ENCODE assay signal across 13 cellular contexts in the genomic region with DNA sequence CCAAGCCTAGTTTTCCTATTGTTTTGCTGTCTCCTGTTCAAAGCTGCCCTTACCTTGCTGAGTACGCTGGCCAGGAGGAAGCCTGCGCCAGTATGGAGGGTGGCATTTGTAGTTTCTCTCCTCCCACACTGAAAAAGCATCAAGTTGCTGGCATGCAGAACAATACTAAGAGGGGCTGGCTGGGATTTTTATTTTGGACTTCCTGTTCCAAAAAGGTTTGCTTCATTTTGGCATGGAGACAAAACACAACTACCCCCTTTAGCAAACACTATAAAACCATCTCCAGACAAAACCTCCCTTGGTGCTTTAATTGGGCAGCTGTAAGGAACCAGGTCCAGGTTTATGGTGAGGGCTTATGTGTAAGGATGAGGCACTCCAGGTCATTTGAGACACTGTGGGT.
A peak's percentile ranks its signal among the peaks of the same experiment; 100 is the strongest.
DNase-seq lines count a peak whose midpoint lies in the region; ATAC-seq and TF ChIP-seq lines count a peak whose summit lies in the region.
"Had no signal": no experiment of that assay in that cellular context is flagged by ENCODE, and none has a peak within 500 bp of the region (broad histone marks: within the 10 kb centered on the region; RNA-seq: fewer than 3 reads in every experiment).

No MANE protein-coding gene starts in this region.

- H3K27ac ChIP-seq in dorsolateral prefrontal cortex: peak overlapping the region in 34 of 59 donors; percentile 4 to 82 (median 51)
- H3K27ac ChIP-seq in thoracic aorta: peak overlapping the region; percentile 59 to 66

- DNase-seq in NCI-H2196 treated with DMSO at 0.1 percent for 48 hours (lab: John Stamatoyannopoulos, UW; ENCODE audit: unreplicated experiment): peak; percentile 74
- DNase-seq in dorsolateral prefrontal cortex: no peak
- no peak for DNase-seq in thoracic aorta (ENCODE audit: low spot score)
- DNase-seq in stimulated activated CD4-positive, alpha-beta T cell treated with anti-CD3 and anti-CD28 coated beads, Interleukin-2, amount 100 ng/mL, for 24 hours: no peak
- DNase-seq in NCI-H1436 (lab: John Stamatoyannopoulos, UW): no peak
- DNase-seq: activated CD8-positive, alpha-beta T cell treated with anti-CD3 and anti-CD28 coated beads for 36 hours; effector memory CD4-positive, alpha-beta T cell; NCI-H526 treated with DMSO at 0.1 percent for 48 hours; SW 1271 had no signal

- H3K4me2 ChIP-seq in Loucy (ENCODE audit: low read depth, low read length, poor library complexity, severe bottlenecking): no peak overlapping the region

- H3K27me3 ChIP-seq in Loucy (ENCODE audit: insufficient read depth, low read length, poor library complexity, severe bottlenecking) (no peaks in the 10 kb centered on the region), dorsolateral prefrontal cortex (no peaks in the 10 kb centered on the region), thoracic aorta (replicated peaks; ENCODE audit: insufficient read depth) (no peaks in the 10 kb centered on the region)

- no peaks in the 10 kb centered on the region for H3K79me2 ChIP-seq in Loucy (ENCODE audit: insufficient read depth, low read length)

- H3K9ac ChIP-seq in Loucy (ENCODE audit: low read depth, low read length, poor library complexity, severe bottlenecking): no peak overlapping the region

- TF ChIP-seq CTCF in Loucy (conservative IDR thresholded peaks at IDR 0.05; ENCODE audit: low read length): no peak
- no peak for TF ChIP-seq CTCF in dorsolateral prefrontal cortex (IDR thresholded peaks at IDR 0.05 in 54 of 56, conservative IDR thresholded peaks at IDR 0.05 in 2 of 56; ENCODE audit: low read depth in 1 of 56, partially characterized antibody in 56 of 56)
- TF ChIP-seq CTCF in thoracic aorta (IDR thresholded peaks at IDR 0.05): no peak

- H3K4me3 ChIP-seq in Loucy (ENCODE audit: low read length, poor library complexity, severe bottlenecking) (no peak overlapping the region), dorsolateral prefrontal cortex (no peak overlapping the region), thoracic aorta (no peak overlapping the region)

- no peak for ATAC-seq in thoracic aorta (ENCODE audit: insufficient number of reproducible peaks, low FRiP score, low read depth)
- ATAC-seq in HG03378 (IDR thresholded peaks at IDR 0.05; ENCODE audit: unreplicated experiment): no peak
- ATAC-seq: activated CD8-positive, alpha-beta T cell treated with anti-CD3 and anti-CD28 coated beads for 36 hours; HCT116; sciatic nerve had no signal

- no peaks in the 10 kb centered on the region for H3K9me2 ChIP-seq in Loucy (replicated peaks; ENCODE audit: low read depth, low read length)

- intact Hi-C loops in dorsolateral prefrontal cortex (cut with DNase I): loop anchor here in 1 of 2 donors (10.0 kb wide), 1 partner anchor 429 kb away; no protein-coding TSS in a partner anchor

- H3K36me3 ChIP-seq in Loucy (ENCODE audit: insufficient read depth, low read length) (no peaks in the 10 kb centered on the region), thoracic aorta (no peaks in the 10 kb centered on the region)

- no peaks in the 10 kb centered on the region for H3F3A ChIP-seq in Loucy (ENCODE audit: low read depth)

- H4K20me1 ChIP-seq in Loucy (ENCODE audit: insufficient read depth, low read length, poor library complexity, severe bottlenecking): no peaks in the 10 kb centered on the region

- H3K9me3 ChIP-seq in Loucy (ENCODE audit: insufficient read depth, low read depth, low read length) (no peaks in the 10 kb centered on the region), thoracic aorta (no peaks in the 10 kb centered on the region)

- H3K4me1 ChIP-seq in Loucy (ENCODE audit: insufficient read depth, low read length, poor library complexity, severe bottlenecking): peaks cover 12% of the 10 kb centered on the region
- H3K4me1 ChIP-seq in thoracic aorta (ENCODE audit: control insufficient read depth in 1 of 2, low read depth in 2 of 2): peaks cover 5 to 46% of the 10 kb centered on the region in 2 donors

- peak overlapping the region; percentile 7; the same call in 1 of the 2 replicates for H2AFZ ChIP-seq in Loucy (ENCODE audit: low read length)
